Comparison of ENCODE assay signal across 8 cellular contexts in genomic region chr12:104877107-104877705, GRCh38.
DNase-seq lines count a peak whose midpoint lies in the region; ATAC-seq and TF ChIP-seq lines count a peak whose summit lies in the region.

No MANE protein-coding gene starts in this region.

- intact Hi-C loops in left ventricle myocardium superior (cut with micrococcal nuclease) = loop anchor here (5.0 kb wide), 2 partner anchors 495 to 675 kb away; no protein-coding TSS in a partner anchor

- H3K27ac Mint-ChIP-seq in GM23338 = no peak overlapping the region

- no peaks in the 10 kb centered on the region for H3F3A ChIP-seq in GM23338 (replicated peaks; ENCODE audit: low read depth)

- ATAC-seq in GM23338 (no peak), left ventricle myocardium superior (peak; percentile 77), HG03108 (IDR thresholded peaks at IDR 0.05; ENCODE audit: unreplicated experiment) (no peak), GM18511 (IDR thresholded peaks at IDR 0.05; ENCODE audit: unreplicated experiment) (no peak)

- H3K4me2 ChIP-seq in GM23338 = no peak overlapping the region

- H3K27me3 ChIP-seq in BJ (ENCODE audit: control insufficient read depth, insufficient read depth, low read length) (no peaks in the 10 kb centered on the region), GM23338 (ENCODE audit: insufficient read depth) (no peaks in the 10 kb centered on the region), adipocyte (replicated peaks; ENCODE audit: control insufficient read depth, insufficient read depth, low read length) (no peaks in the 10 kb centered on the region)

- H3K4me1 Mint-ChIP-seq in GM23338 = no peaks in the 10 kb centered on the region

- H2AFZ ChIP-seq in GM23338 = no peak overlapping the region

- no peak overlapping the region for H3K4me3 ChIP-seq in BJ (ENCODE audit: low read depth, low read length)
- no peak overlapping the region for H3K4me3 ChIP-seq in GM23338
- H3K4me3 ChIP-seq in adipocyte (ENCODE audit: low read length) = no peak overlapping the region

- H3K4me1 ChIP-seq in GM23338 (ENCODE audit: insufficient read depth) (no peaks in the 10 kb centered on the region), adipocyte (ENCODE audit: control insufficient read depth, insufficient read depth, low read length) (peaks cover 6% of the 10 kb centered on the region)

- H3K27ac ChIP-seq in GM23338 (ENCODE audit: low read depth) = no peak overlapping the region

- TF ChIP-seq CTCF in BJ (IDR thresholded peaks at IDR 0.05; ENCODE audit: insufficient read depth, low read depth, low read length) (peak; percentile 75), GM23338 (conservative IDR thresholded peaks at IDR 0.05; ENCODE audit: low read depth in 2 of 2) (peak; percentile 62 to 65)

- peaks cover 2% of the 10 kb centered on the region for H3K27me3 Mint-ChIP-seq in GM23338 (ENCODE audit: insufficient read depth, low read depth, poor library complexity)

- H4K20me1 ChIP-seq in GM23338 (replicated peaks; ENCODE audit: insufficient read depth) = no peaks in the 10 kb centered on the region

- DNase-seq in BJ (ENCODE audit: low read depth) (no peak), GM23338 (ENCODE audit: low spot score) (peak; percentile 16), NOMO-1 treated with dmso at 0.1 percent for 144 hours (lab: John Stamatoyannopoulos, UW; ENCODE audit: unreplicated experiment) (peak; percentile 3), adipocyte (ENCODE audit: low read depth) (peak; percentile 83), left ventricle myocardium superior (peak; percentile 47)
- DNase-seq in stimulated activated CD4-positive, alpha-beta T cell treated with anti-CD3 and anti-CD28 coated beads, Interleukin-1b, Interleukin-23, amount 100 ng/mL, for 4 hours (ENCODE audit: low read depth in 2 of 2) = peak; percentile 2 to 12

- peaks cover 4% of the 10 kb centered on the region; the same call in 2 of the 3 replicates for H3K36me3 Mint-ChIP-seq in GM23338 (ENCODE audit: low read depth)

- H3K9me3 ChIP-seq in adipocyte (ENCODE audit: control insufficient read depth, low read length) = no peaks in the 10 kb centered on the region

- peaks cover 21% of the 10 kb centered on the region; the same call in 2 of the 3 replicates for H3K9me3 Mint-ChIP-seq in GM23338

- no peak overlapping the region for H3K4me3 Mint-ChIP-seq in GM23338

- CTCF ChIA-PET in BJ (lab: Yijun Ruan, JAX) = interaction anchor here (0.6 to 3.6 kb wide), 9 partner anchors 13 to 498 kb away, joined by 3 to 42 read pairs (median 4); no protein-coding TSS in a partner anchor

- H3K9me2 ChIP-seq in GM23338 (ENCODE audit: insufficient read depth) = no peaks in the 10 kb centered on the region

- POLR2A ChIA-PET in BJ (lab: Charles Lee) = no interaction called here

- H3K79me2 ChIP-seq in GM23338 (replicated peaks; ENCODE audit: insufficient read depth) = no peaks in the 10 kb centered on the region

- H3K36me3 ChIP-seq in BJ (ENCODE audit: control insufficient read depth, insufficient read depth, low read length) = no peaks in the 10 kb centered on the region
- H3K36me3 ChIP-seq in GM23338 (ENCODE audit: insufficient read depth) = no peaks in the 10 kb centered on the region
- no peaks in the 10 kb centered on the region for H3K36me3 ChIP-seq in adipocyte (ENCODE audit: control insufficient read depth, insufficient read depth, low read length, severe bottlenecking)

- H3K9ac ChIP-seq in adipocyte (ENCODE audit: low read length) = no peak overlapping the region

TF ChIP-seq in GM23338, 12 proteins besides CTCF, POLR2A, EP300 and RAD21:
- TF ChIP-seq POLR2AphosphoS5 (IDR thresholded peaks at IDR 0.05; ENCODE audit: low read depth) (no peak), STAT1 (IDR thresholded peaks at IDR 0.05; ENCODE audit: unreplicated experiment) (no peak), ZNF331 (CRISPR knock-in tag; IDR thresholded peaks at IDR 0.05; ENCODE audit: low read depth) (no peak), JUNB (IDR thresholded peaks at IDR 0.05; ENCODE audit: unreplicated experiment) (no peak), NANOG (IDR thresholded peaks at IDR 0.05; ENCODE audit: borderline replicate concordance) (no peak)
TF ChIP-seq in GM23338: peak in this region for 0.
